1 cellular context compared by ENCODE assay signal in the genomic region with DNA sequence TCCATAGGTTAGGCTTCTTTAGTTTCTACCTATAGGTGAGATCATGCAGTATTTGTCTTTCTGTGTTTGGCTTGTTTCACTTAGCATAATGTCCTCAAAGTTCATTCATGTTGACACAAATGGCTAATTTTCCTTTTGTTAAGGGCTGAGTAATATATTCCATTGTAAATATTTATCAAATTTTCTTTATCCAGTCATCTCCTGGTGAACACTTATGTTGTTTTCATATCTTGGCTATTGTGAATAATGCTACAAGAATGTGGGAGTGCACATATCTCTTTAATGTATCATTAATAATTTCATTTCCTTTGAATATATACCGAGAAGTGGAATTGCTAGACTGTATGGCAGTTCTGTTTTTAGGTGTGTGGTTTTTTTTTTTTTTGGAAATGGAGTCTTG.
TF ChIP-seq lines count a peak whose summit lies in the region.

No MANE protein-coding gene starts in this region.

TF ChIP-seq in IMR-90, 13 proteins besides CTCF, POLR2A, EP300 and RAD21:
- no peak for TF ChIP-seq CEBPB (IDR thresholded peaks at IDR 0.05; ENCODE audit: low read depth, low read length)
- peak; percentile 65; the same call in 1 of the 2 replicates for TF ChIP-seq FOS (IDR thresholded peaks at IDR 0.05; ENCODE audit: low read depth, low read length)
